In the genomic region with DNA sequence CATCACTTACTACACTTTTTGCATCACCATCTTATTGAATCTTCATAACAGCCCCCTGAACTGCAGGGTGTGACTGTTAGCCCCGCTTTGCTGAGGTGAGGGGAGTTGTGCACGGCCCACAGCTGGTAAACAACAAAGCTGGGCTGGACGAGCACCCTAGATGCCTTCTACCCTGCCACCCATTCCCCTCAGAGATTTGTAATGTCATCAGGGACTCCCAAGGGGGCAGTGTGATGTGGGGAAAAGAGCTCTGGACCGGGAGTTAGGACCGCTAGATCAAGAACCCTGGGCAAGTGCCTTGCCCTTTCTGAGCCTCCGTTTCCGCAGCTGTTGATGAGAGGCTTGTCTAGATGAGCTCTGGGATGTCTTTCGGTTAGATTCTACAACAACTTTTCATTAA, we compare ENCODE assay signal across 16 cellular contexts. TPM values are rescaled to one million over a fixed set of nuclear protein-coding genes. Genes with fewer than 3 reads are reported as not detected.
DNase-seq lines count a peak whose midpoint lies in the region; ATAC-seq, FAIRE-seq and TF ChIP-seq lines count a peak whose summit lies in the region.
"Had no signal": no experiment of that assay in that cellular context is flagged by ENCODE, and none has a peak within 500 bp of the region (broad histone marks: within the 10 kb centered on the region; RNA-seq: fewer than 3 reads in every experiment).

No MANE protein-coding gene starts in this region.

- H3K4me3 Mint-ChIP-seq in activated naive CD4-positive, alpha-beta T cell treated with anti-CD3 and anti-CD28 coated beads, Interleukin-2, amount 10 ng/mL, durations not matched to agents 7 days and 5 days, result no peak overlapping the region
- H3K4me3 Mint-ChIP-seq in activated CD8-positive, alpha-beta T cell treated with anti-CD3 and anti-CD28 coated beads for 36 hours, result no peak overlapping the region
- H3K4me3 Mint-ChIP-seq: activated CD4-positive, alpha-beta memory T cell treated with anti-CD3 and anti-CD28 coated beads for 36 hours had no signal

- H3K9me3 ChIP-seq in HepG2 (ENCODE audit: low read length) (no peaks in the 10 kb centered on the region), right lobe of liver (no peaks in the 10 kb centered on the region), SU-DHL-6 (ENCODE audit: insufficient read depth, low read length) (no peaks in the 10 kb centered on the region), lung (ENCODE audit: control insufficient read depth in 2 of 2, insufficient read depth in 1 of 2, low read length in 1 of 2) (no peaks in the 10 kb centered on the region)
- H3K9me3 ChIP-seq: suprapubic skin had no signal

- H3K4me3 ChIP-seq in HepG2 (replicated peaks in 1 of 3; ENCODE audit: insufficient read depth in 1 of 3, low read depth in 2 of 3, low read length in 3 of 3), result no peak overlapping the region
- H3K4me3 ChIP-seq in right lobe of liver, result no peak overlapping the region
- no peak overlapping the region for H3K4me3 ChIP-seq in SU-DHL-6 (ENCODE audit: insufficient read depth, low read length, poor library complexity, severe bottlenecking)
- H3K4me3 ChIP-seq in lung, result no peak overlapping the region
- H3K4me3 ChIP-seq: suprapubic skin had no signal

- TF ChIP-seq POLR2A in HepG2 (IDR thresholded peaks at IDR 0.05; ENCODE audit: insufficient read depth in 1 of 2, low read depth in 2 of 2, low read length in 2 of 2), result no peak
- TF ChIP-seq POLR2A in right lobe of liver (IDR thresholded peaks at IDR 0.05), result no peak

- H3F3A ChIP-seq in SU-DHL-6 (ENCODE audit: insufficient read depth), result peaks cover 8% of the 10 kb centered on the region

- H2AFZ ChIP-seq in HepG2 (ENCODE audit: low read length), result no peak overlapping the region
- no peak overlapping the region for H2AFZ ChIP-seq in SU-DHL-6 (ENCODE audit: low read depth, low read length, severe bottlenecking)
- H2AFZ ChIP-seq: parathyroid adenoma had no signal

- CTCF ChIA-PET in HepG2 (lab: Yijun Ruan, JAX; ENCODE audit: low intra/inter-chr PET ratio, low total read pairs), result no interaction called here
- CTCF ChIA-PET in activated naive CD4-positive, alpha-beta T cell treated with anti-CD3 and anti-CD28 coated beads, Interleukin-2, amount 10 ng/mL, durations not matched to agents 7 days and 5 days (lab: Charles Lee), result interaction anchor here (0.6 to 1.5 kb wide), 3 partner anchors 80 to 213 kb away, joined by 3 read pairs; no protein-coding TSS in a partner anchor
- CTCF ChIA-PET in activated CD8-positive, alpha-beta T cell treated with anti-CD3 and anti-CD28 coated beads for 36 hours (lab: Charles Lee), result interaction anchor here (1.1 to 2.4 kb wide), 5 partner anchors 9 to 214 kb away, joined by 3 to 9 read pairs (median 4); no protein-coding TSS in a partner anchor

- H4K20me1 ChIP-seq in HepG2 (ENCODE audit: insufficient read depth, low read length) (no peaks in the 10 kb centered on the region), SU-DHL-6 (ENCODE audit: low read depth, low read length) (no peaks in the 10 kb centered on the region)

- H3K27me3 Mint-ChIP-seq in activated naive CD4-positive, alpha-beta T cell treated with anti-CD3 and anti-CD28 coated beads, Interleukin-2, amount 10 ng/mL, durations not matched to agents 7 days and 5 days, result no peaks in the 10 kb centered on the region
- no peaks in the 10 kb centered on the region for H3K27me3 Mint-ChIP-seq in activated CD8-positive, alpha-beta T cell treated with anti-CD3 and anti-CD28 coated beads for 36 hours
- H3K27me3 Mint-ChIP-seq: activated CD4-positive, alpha-beta memory T cell treated with anti-CD3 and anti-CD28 coated beads for 36 hours had no signal

- H3K36me3 Mint-ChIP-seq in activated naive CD4-positive, alpha-beta T cell treated with anti-CD3 and anti-CD28 coated beads, Interleukin-2, amount 10 ng/mL, durations not matched to agents 7 days and 5 days, result no peaks in the 10 kb centered on the region
- H3K36me3 Mint-ChIP-seq in activated CD8-positive, alpha-beta T cell treated with anti-CD3 and anti-CD28 coated beads for 36 hours (ENCODE audit: low read depth), result no peaks in the 10 kb centered on the region
- H3K36me3 Mint-ChIP-seq: activated CD4-positive, alpha-beta memory T cell treated with anti-CD3 and anti-CD28 coated beads for 36 hours had no signal

- H3K4me2 ChIP-seq in HepG2 (ENCODE audit: low read depth, low read length) (no peak overlapping the region), SU-DHL-6 (ENCODE audit: low read depth, low read length, poor library complexity, severe bottlenecking) (no peak overlapping the region)

- H3K36me3 ChIP-seq in HepG2 (replicated peaks in 1 of 2; ENCODE audit: control insufficient read depth in 1 of 2, insufficient read depth in 2 of 2, low read length in 2 of 2) (no peaks in the 10 kb centered on the region), right lobe of liver (no peaks in the 10 kb centered on the region), SU-DHL-6 (ENCODE audit: low read length) (no peaks in the 10 kb centered on the region), lung (ENCODE audit: control insufficient read depth in 2 of 2, insufficient read depth in 2 of 2, low read length in 2 of 2) (no peaks in the 10 kb centered on the region)
- H3K36me3 ChIP-seq: suprapubic skin had no signal

- no peak for FAIRE-seq in HepG2 (lab: Jason Lieb, UNC)
- FAIRE-seq: islet of Langerhans, TTC549 had no signal

- no peak overlapping the region for H3K27ac ChIP-seq in HepG2 (ENCODE audit: extremely low read length, insufficient read depth, low read length)
- H3K27ac ChIP-seq in right lobe of liver, result no peak overlapping the region
- peak overlapping the region; percentile 40; the same call in 1 of the 2 replicates for H3K27ac ChIP-seq in SU-DHL-6 (ENCODE audit: low read depth, low read length)
- H3K27ac ChIP-seq in lung (ENCODE audit: low read depth in 1 of 2, low read length in 1 of 2), result peak overlapping the region; percentile 32 to 57
- H3K27ac ChIP-seq: parathyroid adenoma, suprapubic skin had no signal

- POLR2A ChIA-PET in HepG2 (lab: Yijun Ruan, JAX), result no interaction called here
- POLR2A ChIA-PET in activated CD8-positive, alpha-beta T cell treated with anti-CD3 and anti-CD28 coated beads for 36 hours (lab: Charles Lee), result interaction anchor here (0.6 to 0.9 kb wide), 2 partner anchors 13 to 16 kb away, joined by 3 read pairs; no protein-coding TSS in a partner anchor

- no peaks in the 10 kb centered on the region for H3K79me2 ChIP-seq in HepG2 (ENCODE audit: insufficient read depth, low read length)
- H3K79me2 ChIP-seq in SU-DHL-6 (ENCODE audit: insufficient read depth, low read length), result peaks cover 7% of the 10 kb centered on the region; the same call in 1 of the 2 replicates

- BruUV-seq in HepG2 (replicated peaks; lab: Mats Ljungman, UMichigan), result no TSS peak

- no peak overlapping the region for H3K27ac Mint-ChIP-seq in activated naive CD4-positive, alpha-beta T cell treated with anti-CD3 and anti-CD28 coated beads, Interleukin-2, amount 10 ng/mL, durations not matched to agents 7 days and 5 days
- no peak overlapping the region for H3K27ac Mint-ChIP-seq in activated CD8-positive, alpha-beta T cell treated with anti-CD3 and anti-CD28 coated beads for 36 hours
- H3K27ac Mint-ChIP-seq: activated CD4-positive, alpha-beta memory T cell treated with anti-CD3 and anti-CD28 coated beads for 36 hours had no signal

- ATAC-seq in HepG2 (peak; percentile 65), right lobe of liver (no peak), lung (ENCODE audit: insufficient read depth, low FRiP score) (no peak), HG03135 (IDR thresholded peaks at IDR 0.05; ENCODE audit: unreplicated experiment) (no peak)
- no peak for ATAC-seq in activated CD8-positive, alpha-beta T cell treated with anti-CD3 and anti-CD28 coated beads for 36 hours

- TF ChIP-seq CTCF in HepG2 (CRISPR knock-in tag; IDR thresholded peaks at IDR 0.05) (peak; percentile 50), right lobe of liver (IDR thresholded peaks at IDR 0.05) (no peak), SU-DHL-6 (IDR thresholded peaks at IDR 0.05; ENCODE audit: insufficient read depth, low read length, poor library complexity, severe bottlenecking) (no peak), lung (IDR thresholded peaks at IDR 0.05; ENCODE audit: control extremely low read depth, extremely low read depth) (no peak)
- no peak for TF ChIP-seq CTCF in activated CD8-positive, alpha-beta T cell treated with anti-CD3 and anti-CD28 coated beads for 36 hours (IDR thresholded peaks at IDR 0.05)

- TF ChIP-seq RAD21 in HepG2 (CRISPR knock-in tag; IDR thresholded peaks at IDR 0.05), result no peak

- TF ChIP-seq EP300 in HepG2 (IDR thresholded peaks at IDR 0.05; ENCODE audit: low read depth in 2 of 2, low read length in 2 of 2), result no peak
- no peak for TF ChIP-seq EP300 in HepG2 (CRISPR knock-in tag; IDR thresholded peaks at IDR 0.05; ENCODE audit: borderline replicate concordance)

- H3K4me1 ChIP-seq in HepG2 (ENCODE audit: insufficient read depth, low read length) (peaks cover 25% of the 10 kb centered on the region), right lobe of liver (peaks cover 0 to 26% (median 7%) of the 10 kb centered on the region in 4 donors), lung (ENCODE audit: control insufficient read depth in 2 of 2, insufficient read depth in 2 of 2, low read length in 2 of 2) (peaks cover 29 to 39% of the 10 kb centered on the region in 2 donors)

- in situ Hi-C loops in HepG2 (cut with HindIII; ENCODE audit: extremely low pct_ligation_motif_present, low pct_unique_long_range_greater_than_20kb), result no loop called here

- DNase-seq in HepG2 (ENCODE audit: low spot score), result peak; percentile 27
- no peak for DNase-seq in right lobe of liver
- DNase-seq in lung (ENCODE audit: low spot score), result no peak
- DNase-seq in activated naive CD4-positive, alpha-beta T cell treated with anti-CD3 and anti-CD28 coated beads, Interleukin-2, amount 10 ng/mL, durations not matched to agents 7 days and 5 days, result no peak
- no peak for DNase-seq in occipital lobe (lab: John Stamatoyannopoulos, UW)
- DNase-seq in activated CD8-positive, alpha-beta T cell treated with anti-CD3 and anti-CD28 coated beads for 36 hours, result no peak
- DNase-seq: activated CD4-positive, alpha-beta memory T cell treated with anti-CD3 and anti-CD28 coated beads for 36 hours; cerebellar nuclear complex; MV-4-11 had no signal

- H3K9me2 ChIP-seq in SU-DHL-6 (replicated peaks; ENCODE audit: insufficient read depth, low read length), result no peaks in the 10 kb centered on the region

- no peak overlapping the region for H3K9ac ChIP-seq in HepG2 (ENCODE audit: insufficient read depth, low read depth, low read length)
- no peak overlapping the region for H3K9ac ChIP-seq in SU-DHL-6 (ENCODE audit: low read length)
- H3K9ac ChIP-seq: parathyroid adenoma had no signal

- no peaks in the 10 kb centered on the region for H3K9me3 Mint-ChIP-seq in activated naive CD4-positive, alpha-beta T cell treated with anti-CD3 and anti-CD28 coated beads, Interleukin-2, amount 10 ng/mL, durations not matched to agents 7 days and 5 days
- no peaks in the 10 kb centered on the region for H3K9me3 Mint-ChIP-seq in activated CD8-positive, alpha-beta T cell treated with anti-CD3 and anti-CD28 coated beads for 36 hours
- H3K9me3 Mint-ChIP-seq: activated CD4-positive, alpha-beta memory T cell treated with anti-CD3 and anti-CD28 coated beads for 36 hours had no signal

- WGBS in HepG2 (ENCODE audit: low lambda C conversion rate), result 77% methylated on average over 8 of the region's 8 CpGs
- WGBS in right lobe of liver (ENCODE audit: insufficient coverage, low coverage, low lambda C conversion rate, missing lambda C conversion rate), result 92% methylated on average over 8 of the region's 8 CpGs
- 92% methylated on average over 8 of the region's 8 CpGs for WGBS in lung, 2 donors

- H3K27me3 ChIP-seq in HepG2 (ENCODE audit: control insufficient read depth in 1 of 2, insufficient read depth in 2 of 2, low read length in 2 of 2) (no peaks in the 10 kb centered on the region), right lobe of liver (no peaks in the 10 kb centered on the region), SU-DHL-6 (ENCODE audit: low read length) (no peaks in the 10 kb centered on the region), lung (ENCODE audit: control insufficient read depth, insufficient read depth) (no peaks in the 10 kb centered on the region)
- H3K27me3 ChIP-seq: suprapubic skin had no signal

- peaks cover 21% of the 10 kb centered on the region for H3K4me1 Mint-ChIP-seq in activated naive CD4-positive, alpha-beta T cell treated with anti-CD3 and anti-CD28 coated beads, Interleukin-2, amount 10 ng/mL, durations not matched to agents 7 days and 5 days
- H3K4me1 Mint-ChIP-seq in activated CD8-positive, alpha-beta T cell treated with anti-CD3 and anti-CD28 coated beads for 36 hours (ENCODE audit: low read depth), result peaks cover 12% of the 10 kb centered on the region

- intact Hi-C loops in HepG2 (cut with micrococcal nuclease; ENCODE audit: unreplicated experiment), result no loop called here
- intact Hi-C loops in right lobe of liver (cut with DNase I), result no loop called here
- intact Hi-C loops in activated CD8-positive, alpha-beta T cell treated with anti-CD3 and anti-CD28 coated beads for 36 hours (cut with micrococcal nuclease), result no loop called here

RNA-seq across cellular contexts. Expression of a gene that starts 20.9 kb away (rescaled TPM):
- total RNA-seq in HepG2 (2016; rRNA removed; fragmentation: Illumina TruSeq; extraction: Trizol) (44.5 and 47.6 TPM in 2 replicates), right lobe of liver (10 to 100 TPM; 11.7 to 31.7 (median 21.8) TPM), lung (10 to 100 TPM; 45.7 to 62.7 TPM), occipital lobe (19.8 TPM)
- total RNA-seq in HepG2 (2016; cell fraction: cytosol; rRNA removed; fragmentation: Illumina TruSeq; extraction: Trizol; ENCODE audit: low read depth), result 153 and 165 TPM in 2 replicates
- 46.5 and 47.5 TPM in 2 replicates for total RNA-seq in HepG2 (2016; cell fraction: insoluble cytoplasmic fraction; rRNA removed; fragmentation: Illumina TruSeq; extraction: Trizol)
- 152 and 172 TPM in 2 replicates for total RNA-seq in HepG2 (2016; cell fraction: membrane; rRNA removed; fragmentation: Illumina TruSeq; extraction: Trizol)
- 15.9 and 17.5 TPM in 2 replicates for total RNA-seq in HepG2 (2016; cell fraction: nucleus; rRNA removed; fragmentation: Illumina TruSeq; extraction: Trizol)
- polyA plus RNA-seq in HepG2 (2011; rRNA removed) (30.8 and 31.0 TPM in 2 replicates), lung (10 to 100 TPM; 63.2 to 67.8 TPM)
- 38.5 and 44.2 TPM in 2 replicates for polyA plus RNA-seq in HepG2 (2011; cell fraction: cytosol; rRNA removed)
- polyA plus RNA-seq in HepG2 (2011; cell fraction: nucleus; rRNA removed), result 16.9 and 18.1 TPM in 2 replicates
- polyA plus RNA-seq in HepG2 (2012), result 31.8 and 34.8 TPM in 2 replicates
- 204 and 234 TPM in 2 replicates for polyA plus RNA-seq in HepG2 (2016; cell fraction: cytosol; fragmentation: Illumina TruSeq; extraction: Trizol; ENCODE audit: low read depth)
- polyA plus RNA-seq in HepG2 (2016; cell fraction: insoluble cytoplasmic fraction; fragmentation: Illumina TruSeq; extraction: Trizol; ENCODE audit: low read depth), result 54.1 and 61.3 TPM in 2 replicates
- 173 and 198 TPM in 2 replicates for polyA plus RNA-seq in HepG2 (2016; cell fraction: membrane; fragmentation: Illumina TruSeq; extraction: Trizol; ENCODE audit: low read depth)
- 31.1 and 35.7 TPM in 2 replicates for polyA plus RNA-seq in HepG2 (2016; cell fraction: nucleus; fragmentation: Illumina TruSeq; extraction: Trizol; ENCODE audit: insufficient read depth, low read depth)
- polyA minus RNA-seq in HepG2 (2011; rRNA and poly(A)+ RNA removed; ENCODE audit: low replicate concordance), result 5.9 and 22.6 TPM in 2 replicates
- 13.4 and 14.9 TPM in 2 replicates for polyA minus RNA-seq in HepG2 (2011; cell fraction: cytosol; rRNA and poly(A)+ RNA removed)
- 9.3 and 9.9 TPM in 2 replicates for polyA minus RNA-seq in HepG2 (2011; cell fraction: nucleus; rRNA and poly(A)+ RNA removed)
- total RNA-seq in activated CD8-positive, alpha-beta T cell treated with anti-CD3 and anti-CD28 coated beads for 36 hours, result 1 to 10 TPM; 4.8 TPM

RNA-seq across cellular contexts. Expression of a gene that starts 48.2 kb away (rescaled TPM):
- total RNA-seq in HepG2 (2016; rRNA removed; fragmentation: Illumina TruSeq; extraction: Trizol) (2.5 and 2.7 TPM in 2 replicates), right lobe of liver (1 to 10 TPM; 2.2 to 8.6 (median 3.7) TPM), lung (1 to 10 TPM; 6.2 to 9.8 TPM), occipital lobe (1.7 TPM)
- total RNA-seq in HepG2 (2016; cell fraction: cytosol; rRNA removed; fragmentation: Illumina TruSeq; extraction: Trizol; ENCODE audit: low read depth), result 1.3 and 2.8 TPM in 2 replicates
- total RNA-seq in HepG2 (2016; cell fraction: insoluble cytoplasmic fraction; rRNA removed; fragmentation: Illumina TruSeq; extraction: Trizol), result 2.0 and 2.9 TPM in 2 replicates
- total RNA-seq in HepG2 (2016; cell fraction: membrane; rRNA removed; fragmentation: Illumina TruSeq; extraction: Trizol), result 1.9 and 2.5 TPM in 2 replicates
- total RNA-seq in HepG2 (2016; cell fraction: nucleus; rRNA removed; fragmentation: Illumina TruSeq; extraction: Trizol), result 1.4 and 1.6 TPM in 2 replicates
- polyA plus RNA-seq in HepG2 (2011; rRNA removed) (9.8 and 11.3 TPM in 2 replicates), lung (10 to 100 TPM in 1 of 2 donors, 1 to 10 TPM in 1; 4.2 to 55.2 TPM)
- 9.6 and 12.4 TPM in 2 replicates for polyA plus RNA-seq in HepG2 (2011; cell fraction: cytosol; rRNA removed)
- polyA plus RNA-seq in HepG2 (2011; cell fraction: nucleus; rRNA removed), result 13.3 and 16.8 TPM in 2 replicates
- polyA plus RNA-seq in HepG2 (2012), result 5.1 and 6.0 TPM in 2 replicates
- polyA plus RNA-seq in HepG2 (2016; cell fraction: cytosol; fragmentation: Illumina TruSeq; extraction: Trizol; ENCODE audit: low read depth), result 2.7 and 3.0 TPM in 2 replicates
- polyA plus RNA-seq in HepG2 (2016; cell fraction: insoluble cytoplasmic fraction; fragmentation: Illumina TruSeq; extraction: Trizol; ENCODE audit: low read depth), result 4.0 and 4.3 TPM in 2 replicates
- 3.2 TPM in 2 replicates for polyA plus RNA-seq in HepG2 (2016; cell fraction: membrane; fragmentation: Illumina TruSeq; extraction: Trizol; ENCODE audit: low read depth)
- polyA plus RNA-seq in HepG2 (2016; cell fraction: nucleus; fragmentation: Illumina TruSeq; extraction: Trizol; ENCODE audit: insufficient read depth, low read depth), result 4.3 and 4.8 TPM in 2 replicates
- polyA minus RNA-seq in HepG2 (2011; rRNA and poly(A)+ RNA removed; ENCODE audit: low replicate concordance), result 7.0 and 23.8 TPM in 2 replicates
- polyA minus RNA-seq in HepG2 (2011; cell fraction: cytosol; rRNA and poly(A)+ RNA removed), result 2.5 and 2.9 TPM in 2 replicates
- polyA minus RNA-seq in HepG2 (2011; cell fraction: nucleus; rRNA and poly(A)+ RNA removed), result 2.5 and 2.8 TPM in 2 replicates
- 10 to 100 TPM; 32.8 to 36.7 TPM for total RNA-seq in activated CD8-positive, alpha-beta T cell treated with anti-CD3 and anti-CD28 coated beads for 36 hours
- total RNA-seq: HT-29 had no signal

Comparison
In these comparisons a context has a peak if more than half of its experiments do, and no peak if none do; other contexts are left out.
1. H3K27ac ChIP-seq: peak in SU-DHL-6 (single experiment) and lung (2 of 2); none in HepG2 (single experiment) and right lobe of liver (0 of 3).